19 cellular contexts compared by ENCODE assay signal in the genomic region with DNA sequence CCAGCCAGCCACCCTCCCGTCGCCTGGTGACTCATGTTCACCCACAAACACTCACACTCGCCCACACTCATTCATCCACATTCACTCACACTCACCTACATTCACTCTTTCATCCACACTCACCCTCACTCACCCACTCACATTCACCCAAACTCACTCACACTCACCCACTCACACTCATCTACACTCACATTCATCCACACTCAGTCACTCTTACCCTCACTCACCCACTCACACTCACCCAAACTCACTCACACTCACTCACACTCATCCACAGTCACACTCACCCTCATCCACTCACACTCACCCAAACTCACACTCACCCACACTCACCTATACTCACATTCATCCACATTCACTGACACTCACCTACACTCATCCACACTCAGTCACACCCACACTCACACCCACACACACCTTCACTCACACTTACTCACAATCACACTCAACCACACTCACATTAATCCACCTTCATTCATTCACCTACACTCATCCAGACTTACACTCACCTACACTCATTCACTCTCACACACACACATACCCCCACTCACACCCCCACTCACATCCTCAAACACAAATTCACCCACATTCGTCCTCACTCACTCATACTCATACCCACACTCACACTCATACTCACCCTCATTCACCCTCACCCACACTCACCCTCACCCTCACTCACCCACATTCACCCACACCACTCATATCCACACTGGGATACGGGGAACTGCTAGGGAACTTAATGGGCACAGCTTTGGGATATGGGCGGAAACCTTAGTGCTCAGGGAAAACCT.
"Had no signal": no experiment of that assay in that cellular context is flagged by ENCODE, and none has a peak within 500 bp of the region (broad histone marks: within the 10 kb centered on the region; RNA-seq: fewer than 3 reads in every experiment).

No MANE protein-coding gene starts in this region.

- FAIRE-seq: keratinocyte had no signal

- H3K9me3 ChIP-seq: colonic mucosa, ovary, thyroid gland had no signal

- ATAC-seq: left cardiac atrium; left ventricle myocardium superior; right cardiac atrium; stimulated activated naive CD8-positive, alpha-beta T cell treated with anti-CD3 and anti-CD28 coated beads, Interleukin-15, Interleukin-2, amounts not matched to agents 100 U/mL and 50 U/mL, for 24 hours had no signal

- H3K4me1 Mint-ChIP-seq: immature natural killer cell, natural killer cell, neural crest cell had no signal

- H3K4me1 ChIP-seq: colonic mucosa, esophagus squamous epithelium, suprapubic skin, thyroid gland had no signal

- H3K27ac ChIP-seq: colonic mucosa, esophagus squamous epithelium, ovary, suprapubic skin, thyroid gland had no signal

- H3K4me2 ChIP-seq: smooth muscle cell had no signal

- H3K4me3 Mint-ChIP-seq: immature natural killer cell, natural killer cell, neural crest cell had no signal

- H3K36me3 ChIP-seq: colonic mucosa, esophagus squamous epithelium, ovary, suprapubic skin, thyroid gland had no signal

- H3K36me3 Mint-ChIP-seq: natural killer cell had no signal

- H3K27ac Mint-ChIP-seq: immature natural killer cell, natural killer cell had no signal

- H3K4me3 ChIP-seq: colonic mucosa, esophagus squamous epithelium, lung, ovary, smooth muscle cell, suprapubic skin, thyroid gland had no signal

- H3K27me3 ChIP-seq: colonic mucosa, esophagus squamous epithelium, ovary, suprapubic skin, thyroid gland had no signal

- DNase-seq: colonic mucosa; dermis blood vessel endothelial cell; esophagus squamous epithelium; foreskin fibroblast; immature natural killer cell; left cardiac atrium; left ventricle myocardium superior; natural killer cell; nucleus accumbens; ovary; stimulated activated CD4-positive, alpha-beta T cell treated with anti-CD3 and anti-CD28 coated beads, Interleukin-2, amount 100 ng/mL, for 48 hours; stimulated activated naive CD8-positive, alpha-beta T cell treated with anti-CD3 and anti-CD28 coated beads, Interleukin-15, Interleukin-2, amounts not matched to agents 100 U/mL and 50 U/mL, for 24 hours; thyroid gland had no signal
